Comparison of ENCODE assay signal across 1 cellular context in genomic region chr19:18660051-18660910, GRCh38.
TF ChIP-seq lines count a peak whose summit lies in the region.

No MANE protein-coding gene starts in this region.

TF ChIP-seq in K562, 482 proteins besides CTCF, POLR2A, EP300 and RAD21 (continued from another document and continues in another):
- TF ChIP-seq SMAD4 (CRISPR knock-in tag; conservative IDR thresholded peaks at IDR 0.05), result peak; percentile 68; the same call in 1 of the 2 replicates
- TF ChIP-seq MTA2 (IDR thresholded peaks at IDR 0.05; ENCODE audit: low read depth), result no peak
- peak; percentile 51; the same call in 1 of the 2 replicates for TF ChIP-seq ARID1B (IDR thresholded peaks at IDR 0.05)
- TF ChIP-seq HNRNPUL1 (IDR thresholded peaks at IDR 0.05; ENCODE audit: low read length), result no peak
- TF ChIP-seq USF2 (CRISPR knock-in tag; IDR thresholded peaks at IDR 0.05), result peak; percentile 62
- TF ChIP-seq EGR1 (conservative IDR thresholded peaks at IDR 0.05), result peak; percentile 77
- 0 out of 2 replicates have a peak, but pooled peaks have one; percentile 33 for TF ChIP-seq ZNF175 (CRISPR knock-in tag; IDR thresholded peaks at IDR 0.05; ENCODE audit: low read depth)
- no peak for TF ChIP-seq HMG20A (CRISPR knock-in tag; conservative IDR thresholded peaks at IDR 0.05)
- no peak for TF ChIP-seq PBX2 (CRISPR knock-in tag; IDR thresholded peaks at IDR 0.05; ENCODE audit: low read depth)
- no peak for TF ChIP-seq PBX2 (tag; conservative IDR thresholded peaks at IDR 0.05; ENCODE audit: low read depth)
- no peak for TF ChIP-seq MLX (CRISPR knock-in tag; conservative IDR thresholded peaks at IDR 0.05)
- TF ChIP-seq MEIS2 (IDR thresholded peaks at IDR 0.05; ENCODE audit: partially characterized antibody), result peak; percentile 65
- no peak for TF ChIP-seq TRIM25 (IDR thresholded peaks at IDR 0.05; ENCODE audit: borderline replicate concordance)
- TF ChIP-seq HSF4 (CRISPR knock-in tag; IDR thresholded peaks at IDR 0.05; ENCODE audit: borderline replicate concordance), result no peak
- no peak for TF ChIP-seq ZBTB9 (CRISPR knock-in tag; IDR thresholded peaks at IDR 0.05)
- TF ChIP-seq FOXK2 (conservative IDR thresholded peaks at IDR 0.05 in 1 of 2, IDR thresholded peaks at IDR 0.05 in 1 of 2; ENCODE audit: low read depth in 2 of 2), result no peak
- TF ChIP-seq CTBP1 (IDR thresholded peaks at IDR 0.05; ENCODE audit: borderline replicate concordance), result no peak
- no peak for TF ChIP-seq COPS2 (conservative IDR thresholded peaks at IDR 0.05)
- TF ChIP-seq TRIM28 (IDR thresholded peaks at IDR 0.05), result no peak
- no peak for TF ChIP-seq XRCC3 (IDR thresholded peaks at IDR 0.05)
- TF ChIP-seq ZNF133 (CRISPR knock-in tag; IDR thresholded peaks at IDR 0.05), result no peak
- TF ChIP-seq NR4A1 (CRISPR knock-in tag; IDR thresholded peaks at IDR 0.05), result no peak
- TF ChIP-seq NR4A1 (tag; IDR thresholded peaks at IDR 0.05), result no peak
- no peak for TF ChIP-seq GMEB1 (CRISPR knock-in tag; IDR thresholded peaks at IDR 0.05)
- no peak for TF ChIP-seq ZNF318 (IDR thresholded peaks at IDR 0.05; ENCODE audit: borderline replicate concordance in 1 of 2, low read depth in 1 of 2)
- TF ChIP-seq RBM15 (IDR thresholded peaks at IDR 0.05; ENCODE audit: insufficient read depth, low read length), result no peak
- TF ChIP-seq PRDM10 (IDR thresholded peaks at IDR 0.05; ENCODE audit: partially characterized antibody), result peak; percentile 68
- no peak for TF ChIP-seq STAT6 (CRISPR knock-in tag; IDR thresholded peaks at IDR 0.05)
- no peak for TF ChIP-seq ILK (tag; IDR thresholded peaks at IDR 0.05; ENCODE audit: borderline replicate concordance, low read depth)
- peak; percentile 49; the same call in 1 of the 2 replicates for TF ChIP-seq ZBTB7A (IDR thresholded peaks at IDR 0.05; ENCODE audit: borderline replicate concordance, control insufficient read depth, low read depth, low read length)
